ENCODE assay signal across 24 cellular contexts in the genomic region with DNA sequence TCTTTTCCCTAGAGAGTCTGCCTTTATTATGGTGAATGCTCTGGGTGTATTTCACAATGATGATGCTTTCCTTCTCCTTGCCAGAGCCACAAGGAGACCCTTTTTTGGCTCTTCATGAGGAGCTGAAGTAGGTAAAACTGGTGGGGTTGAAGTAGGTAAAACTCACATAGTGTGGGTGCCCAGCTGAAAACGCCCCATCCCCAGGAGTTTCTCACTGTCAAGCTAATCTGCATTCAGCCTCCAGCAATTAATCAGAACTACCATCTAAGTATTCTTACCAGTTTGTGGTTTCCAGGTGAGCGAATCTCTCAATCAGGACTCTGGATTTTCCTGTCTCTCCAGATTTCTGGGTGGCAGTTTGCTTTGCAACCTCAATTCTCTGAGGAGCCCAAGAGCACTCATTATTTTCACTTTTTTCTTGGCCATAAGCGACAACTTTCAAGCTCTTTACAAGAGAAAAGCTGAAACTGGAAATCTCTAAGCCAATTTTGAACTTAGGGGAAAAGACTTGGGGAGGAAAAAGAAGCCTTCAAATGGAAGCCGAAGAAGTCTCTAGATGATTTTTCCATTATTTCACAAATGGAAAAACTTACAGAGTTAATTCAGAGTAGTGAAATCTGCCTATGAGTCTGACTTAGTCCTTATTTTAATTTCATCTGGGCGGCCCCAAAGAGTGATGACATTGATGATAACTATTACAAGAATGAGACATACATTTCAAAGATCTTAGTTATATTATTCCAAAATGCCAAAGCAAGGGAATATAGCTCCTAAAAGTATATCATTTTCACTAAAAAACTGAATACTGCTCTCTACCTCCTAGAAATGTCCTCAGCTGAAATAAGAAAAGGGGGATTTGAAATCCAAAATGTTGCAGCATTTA.
A peak's percentile ranks its signal among the peaks of the same experiment; 100 is the strongest.
DNase-seq lines count a peak whose midpoint lies in the region; ATAC-seq and TF ChIP-seq lines count a peak whose summit lies in the region.
"Had no signal": no experiment of that assay in that cellular context is flagged by ENCODE, and none has a peak within 500 bp of the region (broad histone marks: within the 10 kb centered on the region; RNA-seq: fewer than 3 reads in every experiment).

No MANE protein-coding gene starts in this region.

- peaks cover 36% of the 10 kb centered on the region for H3K4me1 Mint-ChIP-seq in HFFc6 (ENCODE audit: low read depth)
- H3K4me1 Mint-ChIP-seq: nephron progenitor cell had no signal

- H3K36me3 ChIP-seq in MG63, result no peaks in the 10 kb centered on the region
- H3K36me3 ChIP-seq: esophagus muscularis mucosa, Peyer's patch, sigmoid colon, tibial artery, WERI-Rb-1 had no signal

- H3K9me3 Mint-ChIP-seq in HFFc6, result no peaks in the 10 kb centered on the region
- H3K9me3 Mint-ChIP-seq: nephron progenitor cell; T-helper 2 cell treated with Interferon-gamma antibody and Interleukin-4, amounts not matched to agents 5 μg/mL and 100 μg/mL, for 36 hours had no signal

- H3K27me3 ChIP-seq in MG63, result no peaks in the 10 kb centered on the region
- H3K27me3 ChIP-seq: esophagus muscularis mucosa, Peyer's patch, sigmoid colon, tibial artery had no signal

- peak overlapping the region; percentile 6 for H3K4me3 Mint-ChIP-seq in HFFc6
- H3K4me3 Mint-ChIP-seq: nephron progenitor cell; T-helper 2 cell treated with Interferon-gamma antibody and Interleukin-4, amounts not matched to agents 5 μg/mL and 100 μg/mL, for 36 hours had no signal

- DNase-seq in EL (peak; percentile 58), HFFc6 (peak; percentile 26), dedifferentiated amniotic fluid mesenchymal stem cell (ENCODE audit: extremely low spot score) (peak; percentile 59), renal cortical epithelial cell (ENCODE audit: low read depth) (peak; percentile 48), GF-D8 (lab: John Stamatoyannopoulos, UW) (no peak), MG63 (no peak)
- DNase-seq: activated CD4-positive, alpha-beta T cell treated with anti-CD3 and anti-CD28 coated beads, Interleukin-2, amount 50 U/mL, for 48 hours; activated T-cell treated with anti-CD3 and anti-CD28 coated beads for 4 hours; anterior cingulate cortex; cerebellar nuclear complex; effector CD4-positive, alpha-beta T cell; KBM-7; NCI-H187 treated with DMSO at 0.1 percent for 48 hours; NCI-H446 treated with DMSO at 0.1 percent for 48 hours; nephron progenitor cell; Peyer's patch; posterior cingulate gyrus; sigmoid colon; tibial artery; WERI-Rb-1 had no signal

- H3K27me3 Mint-ChIP-seq in HFFc6 (ENCODE audit: insufficient read depth), result no peaks in the 10 kb centered on the region; the same call in 1 of the 2 replicates

- peak overlapping the region; percentile 81 for H3K27ac Mint-ChIP-seq in HFFc6
- H3K27ac Mint-ChIP-seq: nephron progenitor cell; T-helper 2 cell treated with Interferon-gamma antibody and Interleukin-4, amounts not matched to agents 5 μg/mL and 100 μg/mL, for 36 hours had no signal

- ATAC-seq in HG02642 (IDR thresholded peaks at IDR 0.05; ENCODE audit: poor library complexity, unreplicated experiment), result no peak
- ATAC-seq: left lobe of liver had no signal

- no peaks in the 10 kb centered on the region for H3K36me3 Mint-ChIP-seq in HFFc6 (ENCODE audit: low read depth)

- no peak for TF ChIP-seq CTCF in HFFc6 (IDR thresholded peaks at IDR 0.05)

- no peaks in the 10 kb centered on the region for H3K9me3 ChIP-seq in MG63
- H3K9me3 ChIP-seq: esophagus muscularis mucosa, Peyer's patch, sigmoid colon, tibial artery had no signal

- H3K4me3 ChIP-seq in MG63, result no peak overlapping the region
- H3K4me3 ChIP-seq: esophagus muscularis mucosa, Peyer's patch, sigmoid colon, tibial artery had no signal

Comparison
In these comparisons a context has a peak if more than half of its experiments do, and no peak if none do; other contexts are left out.
1. DNase-seq: peak in EL (single experiment), HFFc6 (single experiment), dedifferentiated amniotic fluid mesenchymal stem cell (single experiment) and renal cortical epithelial cell (single experiment); none in GF-D8 (single experiment) and MG63 (single experiment).